In genomic region chr12:16189849-16190248, GRCh38 we compare ENCODE assay signal across 8 cellular contexts.
DNase-seq lines count a peak whose midpoint lies in the region; ATAC-seq, FAIRE-seq and TF ChIP-seq lines count a peak whose summit lies in the region.

No MANE protein-coding gene starts in this region.

- no peaks in the 10 kb centered on the region for H3K36me3 ChIP-seq in Caco-2 (ENCODE audit: control insufficient read depth, insufficient read depth, low read length)
- no peaks in the 10 kb centered on the region for H3K36me3 ChIP-seq in kidney (ENCODE audit: control insufficient read depth in 1 of 2, insufficient read depth in 2 of 2, low read length in 2 of 2)

- TF ChIP-seq CTCF in Caco-2 (IDR thresholded peaks at IDR 0.05; ENCODE audit: insufficient read depth in 1 of 2, low read depth in 1 of 2, low read length in 1 of 2, severe bottlenecking in 1 of 2, unreplicated experiment in 1 of 2) (peak; percentile 61 to 64), kidney (IDR thresholded peaks at IDR 0.05; ENCODE audit: borderline replicate concordance, extremely low read depth, insufficient read depth) (peak; percentile 47), dorsolateral prefrontal cortex (IDR thresholded peaks at IDR 0.05 in 54 of 56, conservative IDR thresholded peaks at IDR 0.05 in 2 of 56; ENCODE audit: low read depth in 1 of 56, partially characterized antibody in 56 of 56) (peak in 5 of 56 donors; percentile 9 to 29 (median 19))

- POLR2A ChIA-PET in Caco-2 (lab: Charles Lee), result no interaction called here
- POLR2A ChIA-PET in T-cell (lab: Charles Lee), result no interaction called here

- H3K9me3 ChIP-seq in Caco-2, result no peaks in the 10 kb centered on the region
- no peaks in the 10 kb centered on the region for H3K9me3 ChIP-seq in kidney (ENCODE audit: control insufficient read depth in 1 of 2, low read length in 2 of 2)

- H3K27ac ChIP-seq in kidney (ENCODE audit: low read depth in 2 of 2, low read length in 2 of 2) (no peak overlapping the region), dorsolateral prefrontal cortex (no peak overlapping the region)

- FAIRE-seq in kidney (lab: Jason Lieb, UNC), result peak; percentile 21

- CTCF ChIA-PET in Caco-2 (lab: Charles Lee), result no interaction called here
- CTCF ChIA-PET in T-cell (lab: Charles Lee), result no interaction called here

- H3K36me3 Mint-ChIP-seq in Caco-2 (ENCODE audit: insufficient read depth, unreplicated experiment) (no peaks in the 10 kb centered on the region), T-cell (no peaks in the 10 kb centered on the region)

- no TSS peak for BruUV-seq in Caco-2 (replicated peaks; lab: Mats Ljungman, UMichigan)

- H3K27me3 Mint-ChIP-seq in Caco-2 (ENCODE audit: insufficient read depth, unreplicated experiment) (peaks cover 7% of the 10 kb centered on the region), T-cell (no peaks in the 10 kb centered on the region)

- H3K4me3 Mint-ChIP-seq in Caco-2 (ENCODE audit: unreplicated experiment) (no peak overlapping the region), T-cell (no peak overlapping the region)

- H3K27me3 ChIP-seq in Caco-2 (replicated peaks; ENCODE audit: control insufficient read depth, insufficient read depth, low read length) (no peaks in the 10 kb centered on the region), dorsolateral prefrontal cortex (peaks cover 0 to 4% (median 0%) of the 10 kb centered on the region in 45 donors)

- ATAC-seq in HG03460 (IDR thresholded peaks at IDR 0.05; ENCODE audit: unreplicated experiment) (peak; percentile 63), T-cell (replicated peaks in 1 of 4) (no peak)

- H3K4me1 ChIP-seq in Caco-2 (peaks cover 6% of the 10 kb centered on the region), kidney (ENCODE audit: control insufficient read depth in 1 of 2, insufficient read depth in 1 of 2, low read depth in 1 of 2, low read length in 2 of 2) (no peaks in the 10 kb centered on the region)

- intact Hi-C loops in Caco-2 (cut with micrococcal nuclease; ENCODE audit: unreplicated experiment), result loop anchor here (1.0 to 5.0 kb wide), 2 partner anchors 157 to 170 kb away; partner anchors contain the start of gene MGST1
- intact Hi-C loops in kidney (cut with DNase I), result no loop called here
- intact Hi-C loops in dorsolateral prefrontal cortex (cut with DNase I), result no loop called here

- DNase-seq in Caco-2 (peak; percentile 30 to 41), RPMI7951 (ENCODE audit: low read depth) (peak; percentile 2), kidney (no peak), T-cell (no peak), activated gamma-delta T cell (lab: John Stamatoyannopoulos, UW) (no peak), dorsolateral prefrontal cortex (no peak)
- DNase-seq in activated CD4-positive, CD25-positive, alpha-beta regulatory T cell treated with anti-CD3 and anti-CD28 coated beads, Interleukin-2, amount 50 U/mL, for 72 hours, result no peak

- H3K4me3 ChIP-seq in Caco-2 (ENCODE audit: low read depth, low read length) (no peak overlapping the region), kidney (ENCODE audit: low read length in 2 of 2) (no peak overlapping the region), dorsolateral prefrontal cortex (no peak overlapping the region)

- H3K9me3 Mint-ChIP-seq in Caco-2 (ENCODE audit: unreplicated experiment), result no peaks in the 10 kb centered on the region
- peaks cover 0 to 4% (median 0%) of the 10 kb centered on the region in 3 donors for H3K9me3 Mint-ChIP-seq in T-cell

- H3K4me1 Mint-ChIP-seq in Caco-2 (ENCODE audit: low read depth, unreplicated experiment) (peaks cover 5% of the 10 kb centered on the region), T-cell (no peaks in the 10 kb centered on the region)

- H3K27ac Mint-ChIP-seq in Caco-2 (ENCODE audit: unreplicated experiment) (no peak overlapping the region), T-cell (no peak overlapping the region)

- no peak overlapping the region for H3K9ac ChIP-seq in kidney (ENCODE audit: low read length in 2 of 2)

Comparison
In these comparisons a context has a peak if more than half of its experiments do, and no peak if none do; other contexts are left out.
1. DNase-seq: peak in Caco-2 (2 of 2) and RPMI7951 (single experiment); none in kidney (single experiment), activated CD4-positive, CD25-positive, alpha-beta regulatory T cell treated with anti-CD3 and anti-CD28 coated beads, Interleukin-2, amount 50 U/mL, for 72 hours (single experiment), T-cell (0 of 34), activated gamma-delta T cell (single experiment) and dorsolateral prefrontal cortex (0 of 10).